17 cellular contexts compared by ENCODE assay signal in genomic region chrX:6679988-6680387, GRCh38.
DNase-seq lines count a peak whose midpoint lies in the region; ATAC-seq, FAIRE-seq and TF ChIP-seq lines count a peak whose summit lies in the region.
"Had no signal": no experiment of that assay in that cellular context is flagged by ENCODE, and none has a peak within 500 bp of the region (broad histone marks: within the 10 kb centered on the region; RNA-seq: fewer than 3 reads in every experiment).

No MANE protein-coding gene starts in this region.

- H3K9me3 ChIP-seq in mucosa of descending colon = no peaks in the 10 kb centered on the region
- H3K9me3 ChIP-seq: A549, Caco-2 had no signal

- no peak for TF ChIP-seq CTCF in mucosa of descending colon (IDR thresholded peaks at IDR 0.05)

- intact Hi-C loops in mucosa of descending colon (cut with DNase I, micrococcal nuclease) = no loop called here

- no peak overlapping the region for H3K4me3 ChIP-seq in mucosa of descending colon
- H3K4me3 ChIP-seq: A549; BLaER1 treated with 17β-estradiol and CSF1 and Interleukin-3, amounts not matched to agents 10 nM and 100 nM had no signal

- H3K4me1 ChIP-seq in mucosa of descending colon (ENCODE audit: low read depth) = no peaks in the 10 kb centered on the region
- H3K4me1 ChIP-seq: A549; BLaER1 treated with 17β-estradiol and CSF1 and Interleukin-3, amounts not matched to agents 10 nM and 100 nM had no signal

- peak; percentile 82 for ATAC-seq in mucosa of descending colon
- ATAC-seq in HG03442 (IDR thresholded peaks at IDR 0.05; ENCODE audit: unreplicated experiment) = no peak
- ATAC-seq: A549; CD8-positive, alpha-beta T cell had no signal

- DNase-seq in GM18507 (ENCODE audit: extremely low spot score, insufficient read length, low read depth) (no peak), mucosa of descending colon (no peak), mucosa of gallbladder (ENCODE audit: low spot score) (no peak)
- DNase-seq: AML-193; Caco-2; Calu3; CD4-positive, alpha-beta T cell; CD8-positive, alpha-beta T cell; DMS79 treated with DMSO at 0.1 percent for 48 hours; GF-D8 had no signal

- H3K36me3 ChIP-seq in mucosa of descending colon (ENCODE audit: low read depth) = no peaks in the 10 kb centered on the region
- H3K36me3 ChIP-seq: BLaER1 treated with 17β-estradiol and CSF1 and Interleukin-3, amounts not matched to agents 10 nM and 100 nM had no signal

- FAIRE-seq in GM18507 (lab: Jason Lieb, UNC) (peak; percentile 33), colon (lab: Jason Lieb, UNC) (peak; percentile 41)
- FAIRE-seq: D721Med, G401.6, GM12891 had no signal
